Comparison of ENCODE assay signal across 25 cellular contexts in genomic region chr16:86734559-86735480, GRCh38.
DNase-seq lines count a peak whose midpoint lies in the region; ATAC-seq and TF ChIP-seq lines count a peak whose summit lies in the region.
"Had no signal": no experiment of that assay in that cellular context is flagged by ENCODE, and none has a peak within 500 bp of the region (broad histone marks: within the 10 kb centered on the region; RNA-seq: fewer than 3 reads in every experiment).

No MANE protein-coding gene starts in this region.

- H3K9me1 ChIP-seq in IMR-90 (ENCODE audit: insufficient read depth, low read length), result peaks cover under 1% of the 10 kb centered on the region; the same call in 1 of the 2 replicates

- H3K27me3 ChIP-seq in IMR-90 (ENCODE audit: control insufficient read depth, insufficient read depth, low read length), result peaks cover 17% of the 10 kb centered on the region
- H3K27me3 ChIP-seq: tibial artery had no signal

- H4K91ac ChIP-seq in IMR-90 (ENCODE audit: insufficient read depth, low read depth, low read length), result no peak overlapping the region

- no peaks in the 10 kb centered on the region for H3K79me1 ChIP-seq in IMR-90 (ENCODE audit: low read depth in 1 of 2, low read length in 2 of 2)

- no peak overlapping the region for H3K18ac ChIP-seq in IMR-90 (ENCODE audit: low read depth, low read length)

- no peak overlapping the region for H3K4me2 ChIP-seq in IMR-90 (ENCODE audit: low read depth, low read length)

- H3K23ac ChIP-seq in IMR-90 (ENCODE audit: low read depth, low read length), result no peak overlapping the region

- H2AK9ac ChIP-seq in IMR-90 (replicated peaks; ENCODE audit: low read depth, low read length, poor library complexity), result peak overlapping the region; percentile 74

- CTCF ChIA-PET in IMR-90 (lab: Yijun Ruan, JAX), result no interaction called here

- H2BK20ac ChIP-seq in IMR-90 (ENCODE audit: low read depth, low read length), result no peak overlapping the region

- H3K27ac ChIP-seq in IMR-90 (ENCODE audit: insufficient read depth, low read length) (no peak overlapping the region), mesodermal cell (ENCODE audit: low read depth, low read length, severe bottlenecking) (peak overlapping the region; percentile 30)
- H3K27ac ChIP-seq: pancreas, tibial artery had no signal

- dilution Hi-C loops in IMR-90 (cut with HindIII; ENCODE audit: low sequenced_read_pairs, unreplicated experiment), result no loop called here

- TF ChIP-seq RAD21 in IMR-90 (IDR thresholded peaks at IDR 0.05; ENCODE audit: low read length), result no peak

- no peak for TF ChIP-seq CTCF in IMR-90 (conservative IDR thresholded peaks at IDR 0.05; ENCODE audit: low read depth, low read length)

- ATAC-seq in IMR-90 (ENCODE audit: low read depth) (no peak), HG03469 (IDR thresholded peaks at IDR 0.05; ENCODE audit: unreplicated experiment) (no peak), GM21515 (IDR thresholded peaks at IDR 0.05; ENCODE audit: unreplicated experiment) (no peak)
- ATAC-seq: K562; pancreas; stimulated activated naive CD8-positive, alpha-beta T cell treated with anti-CD3 and anti-CD28 coated beads, Interleukin-15, Interleukin-2, amounts not matched to agents 100 U/mL and 50 U/mL, for 24 hours; T-cell had no signal

- H2BK15ac ChIP-seq in IMR-90 (ENCODE audit: low read depth, low read length), result no peak overlapping the region; the same call in 2 of the 3 replicates

- H3K9ac ChIP-seq in IMR-90 (ENCODE audit: low read depth, low read length), result no peak overlapping the region

- H3K56ac ChIP-seq in IMR-90 (ENCODE audit: extremely low read depth, insufficient read depth, low read length), result no peak overlapping the region

- intact Hi-C loops in IMR-90 (cut with micrococcal nuclease), result no loop called here

- H3K9me3 ChIP-seq in IMR-90 (ENCODE audit: control insufficient read depth, insufficient read depth, low read length) (no peaks in the 10 kb centered on the region), mesodermal cell (ENCODE audit: control insufficient read depth, low read length) (peaks cover 10% of the 10 kb centered on the region)
- H3K9me3 ChIP-seq: pancreas, tibial artery had no signal

- peak overlapping the region; percentile 27; the same call in 1 of the 2 replicates for H2AK5ac ChIP-seq in IMR-90 (ENCODE audit: low read depth, low read length)

- peaks cover 2% of the 10 kb centered on the region; the same call in 1 of the 2 replicates for H3K4me1 ChIP-seq in IMR-90 (ENCODE audit: control insufficient read depth, insufficient read depth, low read length)
- H3K4me1 ChIP-seq in mesodermal cell (ENCODE audit: control insufficient read depth, insufficient read depth, low read length, poor library complexity, severe bottlenecking), result peaks cover 49% of the 10 kb centered on the region
- H3K4me1 ChIP-seq: pancreas, tibial artery had no signal

- TF ChIP-seq POLR2A in IMR-90 (IDR thresholded peaks at IDR 0.05; ENCODE audit: low read depth, low read length), result no peak

- 89% methylated on average over 3 of the region's 22 CpGs; no CpG with 5 or more reads in 1 of the 2 experiments for WGBS in IMR-90 (ENCODE audit: extremely low coverage in 2 of 2, insufficient read length in 1 of 2), 2 experiments
- 77 to 81% methylated on average over 13 of the region's 22 CpGs for WGBS in mesodermal cell (ENCODE audit: insufficient coverage in 2 of 2), 2 experiments

- no peak overlapping the region for H3K4ac ChIP-seq in IMR-90 (ENCODE audit: low read depth, low read length)

- H3K14ac ChIP-seq in IMR-90 (replicated peaks; ENCODE audit: low read depth, low read length), result no peak overlapping the region

- no peak overlapping the region for H2AFZ ChIP-seq in IMR-90 (replicated peaks; ENCODE audit: low read length, poor library complexity)

- no TSS peak for BruUV-seq in IMR-90 (replicated peaks; lab: Mats Ljungman, UMichigan)

- in situ Hi-C loops in IMR-90 (cut with MboI; ENCODE audit: low sequenced_read_pairs), result no loop called here

- no peaks in the 10 kb centered on the region for H3K36me3 ChIP-seq in IMR-90 (ENCODE audit: control insufficient read depth, insufficient read depth, low read length)
- H3K36me3 ChIP-seq in mesodermal cell (ENCODE audit: control insufficient read depth, insufficient read depth, low read length), result peaks cover 3% of the 10 kb centered on the region
- H3K36me3 ChIP-seq: pancreas had no signal

- H2BK5ac ChIP-seq in IMR-90 (ENCODE audit: low read depth, low read length, poor library complexity, severe bottlenecking), result no peak overlapping the region

- H4K20me1 ChIP-seq in IMR-90 (ENCODE audit: insufficient read depth, low read length), result no peaks in the 10 kb centered on the region

- POLR2A ChIA-PET in IMR-90 (lab: Charles Lee; ENCODE audit: unreplicated experiment), result no interaction called here

- H4K5ac ChIP-seq in IMR-90 (ENCODE audit: low read depth, low read length), result no peak overlapping the region

- H3K4me3 ChIP-seq in IMR-90 (ENCODE audit: insufficient read depth, low read depth, low read length) (no peak overlapping the region), mesodermal cell (ENCODE audit: extremely low read depth, insufficient read depth, low read length, poor library complexity, severe bottlenecking) (peak overlapping the region; percentile 12)
- H3K4me3 ChIP-seq: K562, lung, pancreas, tibial artery had no signal

- no peak for DNase-seq in IMR-90
- peak; percentile 55 for DNase-seq in glomerular visceral epithelial cell (ENCODE audit: extremely low spot score)
- DNase-seq in stimulated activated CD4-positive, alpha-beta T cell treated with anti-CD3 and anti-CD28 coated beads, Interleukin-4, amount 100 ng/mL, for 1 hour, result no peak
- no peak for DNase-seq in NCI-H2196 (lab: John Stamatoyannopoulos, UW; ENCODE audit: unreplicated experiment)
- DNase-seq: activated naive CD4-positive, alpha-beta T cell treated with anti-CD3 and anti-CD28 coated beads, Interleukin-2, amount 10 ng/mL, durations not matched to agents 7 days and 5 days; activated T-cell treated with anti-CD3 and anti-CD28 coated beads, Interleukin-2, amount 50 U/mL, for 48 hours; aorta; cerebellar nuclear complex; DMS79; effector memory CD4-positive, alpha-beta T cell; HCEC 1CT; immature natural killer cell; MV-4-11; NCI-H1694 treated with DMSO at 0.1 percent for 48 hours; pancreas; Right ventricle myocardium superior; stimulated activated CD4-positive, alpha-beta T cell treated with anti-CD3 and anti-CD28 coated beads, Interleukin-2, amount 100 ng/mL, for 24 hours; stimulated activated naive CD8-positive, alpha-beta T cell treated with anti-CD3 and anti-CD28 coated beads, Interleukin-15, Interleukin-2, amounts not matched to agents 100 U/mL and 50 U/mL, for 24 hours; T-cell; tibial artery had no signal

- H4K8ac ChIP-seq in IMR-90 (ENCODE audit: low read depth in 2 of 2, low read length in 2 of 2), result no peak overlapping the region

- H2BK120ac ChIP-seq in IMR-90 (ENCODE audit: low read depth, low read length), result no peak overlapping the region

TF ChIP-seq in IMR-90, 13 proteins besides CTCF, POLR2A, EP300 and RAD21:
- TF ChIP-seq RFX5 (IDR thresholded peaks at IDR 0.05; ENCODE audit: low read depth, low read length) (no peak), ELK1 (IDR thresholded peaks at IDR 0.05; ENCODE audit: borderline replicate concordance, low read depth, low read length) (no peak), MAFK (IDR thresholded peaks at IDR 0.05; ENCODE audit: low read depth, low read length) (no peak), MXI1 (IDR thresholded peaks at IDR 0.05; ENCODE audit: borderline replicate concordance, low read depth, low read length) (no peak), CEBPB (IDR thresholded peaks at IDR 0.05; ENCODE audit: low read depth, low read length) (no peak), CHD1 (IDR thresholded peaks at IDR 0.05; ENCODE audit: low read depth, low read length) (no peak), RCOR1 (IDR thresholded peaks at IDR 0.05; ENCODE audit: insufficient replicate concordance, low read length) (no peak), USF2 (IDR thresholded peaks at IDR 0.05; ENCODE audit: low read depth, low read length) (no peak), MAZ (IDR thresholded peaks at IDR 0.05; ENCODE audit: borderline replicate concordance, low read depth, low read length) (no peak), NFE2L2 (IDR thresholded peaks at IDR 0.05; ENCODE audit: low read depth, low read length) (no peak), FOS (IDR thresholded peaks at IDR 0.05; ENCODE audit: low read depth, low read length) (no peak)
